Comparison of ENCODE assay signal across 8 cellular contexts in genomic region chr14:50039734-50040400, GRCh38.
A peak's percentile ranks its signal among the peaks of the same experiment; 100 is the strongest.
DNase-seq lines count a peak whose midpoint lies in the region; ATAC-seq and TF ChIP-seq lines count a peak whose summit lies in the region.

No MANE protein-coding gene starts in this region.

- H3K36me3 ChIP-seq in adrenal gland (replicated peaks in 1 of 2) = no peaks in the 10 kb centered on the region

- ATAC-seq in memory B cell (ENCODE audit: low read depth) = no peak

- H3K36me3 Mint-ChIP-seq in memory B cell = peaks cover 16% of the 10 kb centered on the region

- peaks cover 9 to 22% of the 10 kb centered on the region in 2 donors for H3K4me1 ChIP-seq in adrenal gland (replicated peaks in 1 of 2)

- peak overlapping the region; percentile 67 for H3K4me3 Mint-ChIP-seq in memory B cell

- no peak for TF ChIP-seq POLR2A in adrenal gland (IDR thresholded peaks at IDR 0.05)

- in situ Hi-C loops in KBM-7 (cut with MboI; ENCODE audit: low pct_unique_long_range_greater_than_20kb, low sequenced_read_pairs) = no loop called here

- H3K27ac Mint-ChIP-seq in memory B cell = peak overlapping the region; percentile 87

- H3K4me3 ChIP-seq in AG10803 (ENCODE audit: low read length) (no peak overlapping the region), adrenal gland (no peak overlapping the region)

- TF ChIP-seq CTCF in AG10803 (conservative IDR thresholded peaks at IDR 0.05; ENCODE audit: low read length) (no peak), adrenal gland (IDR thresholded peaks at IDR 0.05) (peak in 1 of 6 experiments; percentile 18)

- H3K9me3 ChIP-seq in adrenal gland (replicated peaks in 1 of 3) = no peaks in the 10 kb centered on the region

- 83 to 91% (median 88%) methylated on average over 9 of the region's 9 CpGs for WGBS in adrenal gland, 4 donors

- intact Hi-C loops in adrenal gland (cut with DNase I) = no loop called here

- no peaks in the 10 kb centered on the region for H3K9me3 Mint-ChIP-seq in memory B cell

- DNase-seq in AG10803 (ENCODE audit: low read depth) (peak; percentile 76), KBM-7 (peak; percentile 82), adrenal gland (peak in 6 of 7 donors; percentile 22 to 69 (median 54)), memory B cell (ENCODE audit: low spot score in 2 of 2) (no peak), AG08396 (ENCODE audit: low spot score) (no peak), KG1 (lab: John Stamatoyannopoulos, UW) (no peak), DMS 273 (lab: John Stamatoyannopoulos, UW; ENCODE audit: unreplicated experiment) (no peak), putamen (ENCODE audit: low spot score) (no peak)

- H3K27me3 ChIP-seq in adrenal gland = no peaks in the 10 kb centered on the region

- H3K4me1 Mint-ChIP-seq in memory B cell = peaks cover 35% of the 10 kb centered on the region

- peak overlapping the region in 1 of 5 donors; percentile 74 for H3K27ac ChIP-seq in adrenal gland

- no peaks in the 10 kb centered on the region for H3K27me3 Mint-ChIP-seq in memory B cell

Comparison
In these comparisons a context has a peak if more than half of its experiments do, and no peak if none do; other contexts are left out.
1. DNase-seq: peak in AG10803 (single experiment), KBM-7 (single experiment) and adrenal gland (6 of 7); none in memory B cell (0 of 2), AG08396 (single experiment), KG1 (single experiment), DMS 273 (single experiment) and putamen (single experiment).